Comparison of ENCODE assay signal across 20 cellular contexts in genomic region chr1:243438815-243439214, GRCh38.
DNase-seq lines count a peak whose midpoint lies in the region; ATAC-seq and TF ChIP-seq lines count a peak whose summit lies in the region.
"Had no signal": no experiment of that assay in that cellular context is flagged by ENCODE, and none has a peak within 500 bp of the region (broad histone marks: within the 10 kb centered on the region; RNA-seq: fewer than 3 reads in every experiment).

No MANE protein-coding gene starts in this region.

- DNase-seq in A172 (ENCODE audit: low spot score) (peak; percentile 55), M059J (ENCODE audit: low read depth) (peak; percentile 7), epithelial cell of esophagus (ENCODE audit: low read depth) (peak; percentile 24), kidney tubule cell (ENCODE audit: low spot score) (peak; percentile 50), neural progenitor cell (ENCODE audit: low spot score) (no peak), OCI-M2 (lab: John Stamatoyannopoulos, UW; ENCODE audit: unreplicated experiment) (no peak)
- DNase-seq: BE2C; CD4-positive, CD25-positive, alpha-beta regulatory T cell; COR-L47; DMS153; NCI-H1417; NCI-H187 treated with DMSO at 0.1 percent for 48 hours; NCI-H2227 treated with DMSO at 0.1 percent for 48 hours; NCI-H524 treated with DMSO at 0.1 percent for 48 hours; PC-3; RPMI8226; SIG-M5 had no signal

- peaks cover 8% of the 10 kb centered on the region for H3F3A ChIP-seq in neural progenitor cell (ENCODE audit: low read depth)

- no peak overlapping the region for H3K9ac ChIP-seq in neural progenitor cell

- TF ChIP-seq CTCF in epithelial cell of esophagus (IDR thresholded peaks at IDR 0.05; ENCODE audit: insufficient read depth, low read depth, low read length, missing control alignments) (no peak), neural progenitor cell (IDR thresholded peaks at IDR 0.05) (no peak)

- no peak overlapping the region for H3K27ac Mint-ChIP-seq in neural progenitor cell
- H3K27ac Mint-ChIP-seq: CD4-positive, CD25-positive, alpha-beta regulatory T cell had no signal

- no peaks in the 10 kb centered on the region for H3K36me3 ChIP-seq in neural progenitor cell
- H3K36me3 ChIP-seq: BE2C, HAP-1 had no signal

- H3K27me3 ChIP-seq in neural progenitor cell = no peaks in the 10 kb centered on the region
- H3K27me3 ChIP-seq: BE2C had no signal

- no peaks in the 10 kb centered on the region for H3K9me3 ChIP-seq in neural progenitor cell (ENCODE audit: low read depth)
- H3K9me3 ChIP-seq: BE2C, HAP-1 had no signal

- H3K9me3 Mint-ChIP-seq in neural progenitor cell = no peaks in the 10 kb centered on the region

- peaks cover 22% of the 10 kb centered on the region for H3K4me1 ChIP-seq in neural progenitor cell

- H3K4me2 ChIP-seq in neural progenitor cell = no peak overlapping the region

- H3K4me3 ChIP-seq in epithelial cell of esophagus (ENCODE audit: low read length) = no peak overlapping the region
- H3K4me3 ChIP-seq in neural progenitor cell = no peak overlapping the region
- H3K4me3 ChIP-seq: GM12878, HAP-1 had no signal

- no peak overlapping the region for H3K4me3 Mint-ChIP-seq in neural progenitor cell
- H3K4me3 Mint-ChIP-seq: CD4-positive, CD25-positive, alpha-beta regulatory T cell had no signal

- no peaks in the 10 kb centered on the region for H4K20me1 ChIP-seq in neural progenitor cell (ENCODE audit: low read depth)

- no peak overlapping the region for H3K27ac ChIP-seq in neural progenitor cell

- no peak overlapping the region for H2AFZ ChIP-seq in neural progenitor cell (replicated peaks)

- H3K36me3 Mint-ChIP-seq in neural progenitor cell = no peaks in the 10 kb centered on the region

- no peak for ATAC-seq in GM19467 (IDR thresholded peaks at IDR 0.05; ENCODE audit: unreplicated experiment)
- ATAC-seq: GM12878, PC-3 had no signal

- H3K4me1 Mint-ChIP-seq in neural progenitor cell = peaks cover 43% of the 10 kb centered on the region

- no peaks in the 10 kb centered on the region for H3K79me2 ChIP-seq in neural progenitor cell (ENCODE audit: low read depth)

- H3K27me3 Mint-ChIP-seq in neural progenitor cell (ENCODE audit: insufficient read depth, low read depth) = no peaks in the 10 kb centered on the region
- H3K27me3 Mint-ChIP-seq: CD4-positive, CD25-positive, alpha-beta regulatory T cell had no signal

Comparison
In these comparisons a context has a peak if more than half of its experiments do, and no peak if none do; other contexts are left out.
1. DNase-seq: peak in A172 (single experiment), M059J (single experiment), epithelial cell of esophagus (single experiment) and kidney tubule cell (single experiment); none in neural progenitor cell (single experiment) and OCI-M2 (single experiment).